ENCODE assay signal across 19 cellular contexts in the genomic region with DNA sequence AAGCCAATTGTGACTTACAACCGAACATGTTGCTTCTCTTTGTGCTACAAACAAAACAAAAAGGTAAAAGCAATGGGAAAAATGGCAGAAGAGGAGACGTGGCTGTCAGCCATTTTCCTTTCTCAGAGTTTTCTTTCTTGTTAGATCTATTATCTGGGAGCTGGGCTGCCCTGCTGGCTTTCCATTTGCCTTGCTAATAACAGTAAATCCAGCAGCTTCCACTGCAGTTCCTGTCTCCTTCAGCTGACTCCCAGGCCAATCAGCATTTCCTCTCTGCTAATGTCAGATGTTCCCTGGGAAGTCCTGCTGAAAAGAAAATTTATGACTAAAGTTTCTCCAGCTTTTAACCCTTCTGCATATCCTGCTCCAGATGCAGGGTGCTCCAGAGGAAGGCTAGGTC.
A peak's percentile ranks its signal among the peaks of the same experiment; 100 is the strongest.
DNase-seq lines count a peak whose midpoint lies in the region; ATAC-seq and TF ChIP-seq lines count a peak whose summit lies in the region.
"Had no signal": no experiment of that assay in that cellular context is flagged by ENCODE, and none has a peak within 500 bp of the region (broad histone marks: within the 10 kb centered on the region; RNA-seq: fewer than 3 reads in every experiment).

No MANE protein-coding gene starts in this region.

- DNase-seq in activated naive CD4-positive, alpha-beta T cell treated with Interleukin-2 at 50 U/mL for 16 hours = no peak
- DNase-seq in iPS-NIHi11 (ENCODE audit: low spot score) = peak; percentile 71
- DNase-seq in thyroid gland = no peak
- DNase-seq in NCI-H748 treated with DMSO at 0.1 percent for 48 hours (lab: John Stamatoyannopoulos, UW) = no peak
- DNase-seq: activated CD8-positive, alpha-beta memory T cell treated with anti-CD3 and anti-CD28 coated beads for 24 hours; activated gamma-delta T cell treated with Interleukin-2 at 50 U/mL for 16 hours; CD8-positive, alpha-beta memory T cell; left lung; naive B cell; NCI-H1048; NCI-H2171 treated with DMSO at 0.1 percent for 48 hours; stimulated activated CD4-positive, alpha-beta T cell treated with anti-CD3 and anti-CD28 coated beads, Interleukin-2, amount 100 ng/mL, for 24 hours; transverse colon had no signal

- H3K9me3 ChIP-seq in thyroid gland = no peaks in the 10 kb centered on the region
- H3K9me3 ChIP-seq: left lung, transverse colon had no signal

- no peaks in the 10 kb centered on the region for H3K27me3 Mint-ChIP-seq in activated naive CD4-positive, alpha-beta T cell treated with anti-CD3 and anti-CD28 coated beads, Interleukin-2, amount 50 U/mL, for 24 hours
- H3K27me3 Mint-ChIP-seq in brain = no peaks in the 10 kb centered on the region
- H3K27me3 Mint-ChIP-seq: CD8-positive, alpha-beta memory T cell; IgD-negative memory B cell; naive B cell had no signal

- no peaks in the 10 kb centered on the region for H3K27me3 ChIP-seq in thyroid gland
- H3K27me3 ChIP-seq: left lung, transverse colon had no signal

- H3K36me3 Mint-ChIP-seq in activated naive CD4-positive, alpha-beta T cell treated with anti-CD3 and anti-CD28 coated beads, Interleukin-2, amount 50 U/mL, for 24 hours = peaks cover 15% of the 10 kb centered on the region
- peaks cover 9% of the 10 kb centered on the region for H3K36me3 Mint-ChIP-seq in brain

- H3K36me3 ChIP-seq in thyroid gland = no peaks in the 10 kb centered on the region
- H3K36me3 ChIP-seq: left lung, transverse colon had no signal

- H3K4me3 Mint-ChIP-seq in activated naive CD4-positive, alpha-beta T cell treated with anti-CD3 and anti-CD28 coated beads, Interleukin-2, amount 50 U/mL, for 24 hours = no peak overlapping the region
- H3K4me3 Mint-ChIP-seq in brain = no peak overlapping the region
- H3K4me3 Mint-ChIP-seq: IgD-negative memory B cell had no signal

- peak overlapping the region in 2 of 3 donors; percentile 27 to 29 for H3K27ac ChIP-seq in thyroid gland
- H3K27ac ChIP-seq: left lung, SK-N-MC had no signal

- no peaks in the 10 kb centered on the region for H3K9me3 Mint-ChIP-seq in activated naive CD4-positive, alpha-beta T cell treated with anti-CD3 and anti-CD28 coated beads, Interleukin-2, amount 50 U/mL, for 24 hours
- H3K9me3 Mint-ChIP-seq in brain = no peaks in the 10 kb centered on the region
- H3K9me3 Mint-ChIP-seq: CD8-positive, alpha-beta memory T cell; IgD-negative memory B cell; naive B cell had no signal

- H3K4me3 ChIP-seq in thyroid gland (replicated peaks in 1 of 3) = no peak overlapping the region
- H3K4me3 ChIP-seq: left lung, SK-N-MC, transverse colon had no signal

- no peak for TF ChIP-seq POLR2A in thyroid gland (IDR thresholded peaks at IDR 0.05)

- H3K4me1 ChIP-seq in thyroid gland = peaks cover 23 to 42% of the 10 kb centered on the region in 2 donors

- 80 to 89% methylated on average over 2 of the region's 2 CpGs for WGBS in thyroid gland, 2 donors

- TF ChIP-seq CTCF in brain (conservative IDR thresholded peaks at IDR 0.05) (no peak), thyroid gland (IDR thresholded peaks at IDR 0.05) (no peak)

- peak overlapping the region; percentile 51 for H3K27ac Mint-ChIP-seq in activated naive CD4-positive, alpha-beta T cell treated with anti-CD3 and anti-CD28 coated beads, Interleukin-2, amount 50 U/mL, for 24 hours
- peak overlapping the region in 3 of 5 experiments; percentile 82 to 90 (median 86) for H3K27ac Mint-ChIP-seq in brain
- H3K27ac Mint-ChIP-seq: CD8-positive, alpha-beta memory T cell had no signal

- ATAC-seq in HG03139 (IDR thresholded peaks at IDR 0.05; ENCODE audit: unreplicated experiment) (no peak), GM19035 (IDR thresholded peaks at IDR 0.05; ENCODE audit: unreplicated experiment) (no peak)
- ATAC-seq: left lung had no signal

- peaks cover 58% of the 10 kb centered on the region for H3K4me1 Mint-ChIP-seq in activated naive CD4-positive, alpha-beta T cell treated with anti-CD3 and anti-CD28 coated beads, Interleukin-2, amount 50 U/mL, for 24 hours
- H3K4me1 Mint-ChIP-seq in brain = peaks cover 44% of the 10 kb centered on the region

- intact Hi-C loops in thyroid gland (cut with DNase I) = no loop called here
